In the genomic region with DNA sequence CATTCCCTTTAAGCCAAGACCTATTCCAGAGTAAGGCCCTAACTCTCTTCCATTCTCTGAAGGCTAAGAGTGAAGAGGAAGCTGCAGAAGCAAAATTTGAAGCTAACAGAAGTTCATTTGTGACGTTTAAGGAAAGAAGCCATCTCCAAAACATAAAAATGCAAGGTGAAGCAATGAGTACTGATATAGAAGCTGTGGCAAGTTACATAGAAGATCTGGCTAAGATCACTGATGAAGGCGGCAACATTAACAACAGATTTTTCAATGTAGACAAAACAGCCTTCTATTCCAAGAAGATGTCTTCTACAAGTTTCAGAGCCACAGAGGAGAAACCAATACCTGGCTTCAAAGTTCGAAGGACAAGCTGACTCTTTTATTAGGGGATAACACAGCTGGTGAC, we compare ENCODE assay signal across 11 cellular contexts.
"Had no signal": no experiment of that assay in that cellular context is flagged by ENCODE, and none has a peak within 500 bp of the region (broad histone marks: within the 10 kb centered on the region; RNA-seq: fewer than 3 reads in every experiment).

No MANE protein-coding gene starts in this region.

- DNase-seq: activated CD4-positive, alpha-beta T cell treated with anti-CD3 and anti-CD28 coated beads, Interleukin-2, amount 50 U/mL, for 4 hours; activated naive CD4-positive, alpha-beta T cell treated with anti-CD3 and anti-CD28 coated beads, Interleukin-2, amount 50 U/mL, for 16 hours; amniotic stem cell; erythroblast; midbrain; stimulated activated CD4-positive, alpha-beta T cell treated with anti-CD3 and anti-CD28 coated beads, Interleukin-1b, Interleukin-23, amount 100 ng/mL, for 48 hours; T-helper 9 cell; uterus had no signal

- ATAC-seq: activated CD4-positive, CD25-positive, alpha-beta regulatory T cell treated with anti-CD3 and anti-CD28 coated beads, Interleukin-2, amount 50 U/mL, for 24 hours; left lobe of liver had no signal

- H3K9me3 ChIP-seq: thoracic aorta, uterus had no signal

- H3K36me3 ChIP-seq: thoracic aorta, uterus had no signal

- H3K4me3 ChIP-seq: thoracic aorta, uterus had no signal

- H3K4me1 ChIP-seq: uterus had no signal

- H3K27ac ChIP-seq: thoracic aorta, uterus had no signal

- H3K27me3 ChIP-seq: uterus had no signal
